ENCODE assay signal across 31 cellular contexts in the genomic region with DNA sequence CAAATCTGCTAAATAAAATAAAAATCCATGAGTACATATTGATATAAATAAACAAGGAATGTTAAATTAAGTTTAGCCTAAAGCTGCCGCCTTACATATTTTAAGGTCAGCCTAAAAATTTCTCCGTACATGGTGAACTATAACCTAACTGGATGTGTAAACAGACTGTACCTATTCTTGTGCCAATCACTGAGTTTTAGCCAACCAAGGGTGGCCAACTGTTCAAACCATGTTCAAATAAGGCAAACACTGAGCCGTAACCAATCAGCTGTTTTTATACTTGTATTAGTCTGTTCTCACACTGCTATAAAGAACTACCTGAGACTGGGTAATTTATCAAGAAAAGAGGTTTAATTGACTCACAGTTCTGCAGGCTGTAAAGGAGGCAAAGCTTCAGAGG. TPM values are rescaled to one million over a fixed set of nuclear protein-coding genes. Genes with fewer than 3 reads are reported as not detected.
"Had no signal": no experiment of that assay in that cellular context is flagged by ENCODE, and none has a peak within 500 bp of the region (broad histone marks: within the 10 kb centered on the region; RNA-seq: fewer than 3 reads in every experiment).

No MANE protein-coding gene starts in this region.

- H3K27ac ChIP-seq: neural progenitor cell, ovary, parathyroid adenoma, psoas muscle, skin epidermis, spleen, suprapubic skin, testis, tibial artery, transverse colon, upper lobe of left lung, vagina had no signal

- H3K36me3 Mint-ChIP-seq: naive thymus-derived CD8-positive, alpha-beta T cell; natural killer cell treated with Interleukin-12 subunit alpha and Interleukin-12 subunit beta and Interleukin-15 and Interleukin-18, amount 100 ng/mL, for 72 hours; stimulated activated memory B cell treated with anti-CD40 and anti-IgM and Interleukin-4, amounts not matched to agents 10 μg/mL and 1 μg/mL and 100 μg/mL, for 72 hours had no signal

- H3K4me2 ChIP-seq: neural progenitor cell, smooth muscle cell had no signal

- ATAC-seq: natural killer cell treated with Interleukin-12 subunit alpha and Interleukin-12 subunit beta and Interleukin-15 and Interleukin-18, amount 100 ng/mL, for 72 hours; psoas muscle; sciatic nerve; stimulated activated memory B cell treated with anti-CD40 and anti-IgM and Interleukin-4, amounts not matched to agents 10 μg/mL and 1 μg/mL and 100 μg/mL, for 72 hours had no signal

- DNase-seq: naive thymus-derived CD8-positive, alpha-beta T cell; occipital lobe; ovary; posterior cingulate gyrus; psoas muscle; right cardiac atrium; spleen; stimulated activated CD4-positive, alpha-beta T cell treated with anti-CD3 and anti-CD28 coated beads, Interleukin-12 subunit alpha, Interleukin-12 subunit beta, amount 100 ng/mL, for 4 hours; stimulated activated CD4-positive, alpha-beta T cell treated with anti-CD3 and anti-CD28 coated beads, Interleukin-1b, Interleukin-23, amount 100 ng/mL, for 48 hours; stimulated activated CD4-positive, alpha-beta T cell treated with anti-CD3 and anti-CD28 coated beads, Interleukin-4, amount 100 ng/mL, for 1 hour; stimulated activated CD4-positive, alpha-beta T cell treated with anti-CD3 and anti-CD28 coated beads, Interleukin-4, amount 100 ng/mL, for 4 hours; stimulated activated CD8-positive, alpha-beta memory T cell treated with anti-CD3 and anti-CD28 coated beads, Interleukin-4, amount 100 ng/mL, for 48 hours; stimulated activated naive CD8-positive, alpha-beta T cell treated with anti-CD3 and anti-CD28 coated beads, Interleukin-15, amount 100 ng/mL, for 72 hours; stimulated activated naive CD8-positive, alpha-beta T cell treated with anti-CD3 and anti-CD28 coated beads, Interleukin-15, Interleukin-2, amounts not matched to agents 100 U/mL and 50 U/mL, for 24 hours; substantia nigra; testis; tibial artery; transverse colon; upper lobe of left lung had no signal

- H3K4me1 Mint-ChIP-seq: stimulated activated memory B cell treated with anti-CD40 and anti-IgM and Interleukin-4, amounts not matched to agents 10 μg/mL and 1 μg/mL and 100 μg/mL, for 72 hours; stimulated activated naive CD8-positive, alpha-beta T cell treated with anti-CD3 and anti-CD28 coated beads, Interleukin-15, amount 100 ng/mL, for 72 hours had no signal

- H2AFZ ChIP-seq: neural progenitor cell, parathyroid adenoma had no signal

- H3K36me3 ChIP-seq: neural progenitor cell, ovary, spleen, suprapubic skin, tibial artery, transverse colon, upper lobe of left lung, vagina had no signal

- H3K4me1 ChIP-seq: neural progenitor cell, parathyroid adenoma, psoas muscle, spleen, suprapubic skin, testis, tibial artery, transverse colon, upper lobe of left lung, vagina had no signal

- H3K79me2 ChIP-seq: parathyroid adenoma had no signal

- H3K9ac ChIP-seq: neural progenitor cell, parathyroid adenoma had no signal

- H3K4me3 Mint-ChIP-seq: naive thymus-derived CD8-positive, alpha-beta T cell; natural killer cell treated with Interleukin-12 subunit alpha and Interleukin-12 subunit beta and Interleukin-15 and Interleukin-18, amount 100 ng/mL, for 72 hours; neural progenitor cell; stimulated activated memory B cell treated with anti-CD40 and anti-IgM and Interleukin-4, amounts not matched to agents 10 μg/mL and 1 μg/mL and 100 μg/mL, for 72 hours; stimulated activated naive CD8-positive, alpha-beta T cell treated with anti-CD3 and anti-CD28 coated beads, Interleukin-15, amount 100 ng/mL, for 72 hours had no signal

- H3K27ac Mint-ChIP-seq: natural killer cell treated with Interleukin-12 subunit alpha and Interleukin-12 subunit beta and Interleukin-15 and Interleukin-18, amount 100 ng/mL, for 72 hours; neural progenitor cell; progenitor cell of endocrine pancreas; stimulated activated memory B cell treated with anti-CD40 and anti-IgM and Interleukin-4, amounts not matched to agents 10 μg/mL and 1 μg/mL and 100 μg/mL, for 72 hours; stimulated activated naive CD8-positive, alpha-beta T cell treated with anti-CD3 and anti-CD28 coated beads, Interleukin-15, amount 100 ng/mL, for 72 hours had no signal

- H3K9me3 Mint-ChIP-seq: naive thymus-derived CD8-positive, alpha-beta T cell; natural killer cell treated with Interleukin-12 subunit alpha and Interleukin-12 subunit beta and Interleukin-15 and Interleukin-18, amount 100 ng/mL, for 72 hours; stimulated activated naive CD8-positive, alpha-beta T cell treated with anti-CD3 and anti-CD28 coated beads, Interleukin-15, amount 100 ng/mL, for 72 hours had no signal

- H3K4me3 ChIP-seq: neural progenitor cell, ovary, psoas muscle, skin epidermis, smooth muscle cell, spleen, suprapubic skin, testis, tibial artery, transverse colon, upper lobe of left lung, vagina had no signal

- H3K27me3 Mint-ChIP-seq: naive thymus-derived CD8-positive, alpha-beta T cell; stimulated activated memory B cell treated with anti-CD40 and anti-IgM and Interleukin-4, amounts not matched to agents 10 μg/mL and 1 μg/mL and 100 μg/mL, for 72 hours had no signal

- H3K27me3 ChIP-seq: neural progenitor cell, ovary, spleen, suprapubic skin, testis, transverse colon, upper lobe of left lung, vagina had no signal

- H3K9me3 ChIP-seq: ovary, psoas muscle, suprapubic skin, testis, tibial artery, transverse colon, upper lobe of left lung, vagina had no signal

- FAIRE-seq: urothelium cell line had no signal

RNA-seq across cellular contexts. Expression of gene PRRG4, which starts 54.3 kb away (rescaled TPM):
- total RNA-seq: naive thymus-derived CD8-positive, alpha-beta T cell had no signal
- polyA plus RNA-seq: naive thymus-derived CD8-positive, alpha-beta T cell; neural cell had no signal
